In genomic region chr10:23435378-23435777, GRCh38 we compare ENCODE assay signal across 26 cellular contexts.
"Had no signal": no experiment of that assay in that cellular context is flagged by ENCODE, and none has a peak within 500 bp of the region (broad histone marks: within the 10 kb centered on the region; RNA-seq: fewer than 3 reads in every experiment).

No MANE protein-coding gene starts in this region.

- H3K27ac Mint-ChIP-seq: nephron; stimulated activated effector memory CD8-positive, alpha-beta T cell treated with anti-CD3 and anti-CD28 coated beads, Interleukin-12 subunit alpha, Interleukin-12 subunit beta, amount 100 ng/mL, for 72 hours; stimulated activated naive CD8-positive, alpha-beta T cell treated with anti-CD3 and anti-CD28 coated beads, Interleukin-15, amount 100 ng/mL, for 72 hours had no signal

- H3K9me3 ChIP-seq: left ventricle myocardium inferior, mucosa of descending colon, pancreas, prostate gland, sigmoid colon, spleen, testis, thyroid gland, transverse colon, upper lobe of left lung, vagina had no signal

- ATAC-seq: mucosa of descending colon; naive thymus-derived CD8-positive, alpha-beta T cell; pancreas; right cardiac atrium; stimulated activated effector memory CD8-positive, alpha-beta T cell treated with anti-CD3 and anti-CD28 coated beads, Interleukin-12 subunit alpha, Interleukin-12 subunit beta, amount 100 ng/mL, for 72 hours; stimulated activated naive CD8-positive, alpha-beta T cell treated with anti-CD3 and anti-CD28 coated beads, Interleukin-15, amount 100 ng/mL, for 72 hours had no signal

- H3K36me3 Mint-ChIP-seq: naive thymus-derived CD8-positive, alpha-beta T cell had no signal

- H3K9me3 Mint-ChIP-seq: naive thymus-derived CD8-positive, alpha-beta T cell; nephron; neural crest cell; stimulated activated effector memory CD8-positive, alpha-beta T cell treated with anti-CD3 and anti-CD28 coated beads, Interleukin-12 subunit alpha, Interleukin-12 subunit beta, amount 100 ng/mL, for 72 hours; stimulated activated naive CD8-positive, alpha-beta T cell treated with anti-CD3 and anti-CD28 coated beads, Interleukin-15, amount 100 ng/mL, for 72 hours had no signal

- FAIRE-seq: pancreas, small intestine had no signal

- DNase-seq: islet precursor cell; left ventricle myocardium inferior; midbrain; mucosa of descending colon; naive thymus-derived CD8-positive, alpha-beta T cell; nucleus accumbens; pancreas; posterior cingulate gyrus; retina; right cardiac atrium; sigmoid colon; small intestine; spleen; stimulated activated CD4-positive, alpha-beta T cell treated with anti-CD3 and anti-CD28 coated beads, Interleukin-4, amount 100 ng/mL, for 24 hours; stimulated activated naive CD4-positive, alpha-beta T cell treated with Interleukin-2 at 50 U/mL for 16 hours; stimulated activated naive CD8-positive, alpha-beta T cell treated with anti-CD3 and anti-CD28 coated beads, Interleukin-15, amount 100 ng/mL, for 72 hours; substantia nigra; testis; thyroid gland; transverse colon; upper lobe of left lung had no signal

- H3K27me3 Mint-ChIP-seq: naive thymus-derived CD8-positive, alpha-beta T cell; stimulated activated naive CD8-positive, alpha-beta T cell treated with anti-CD3 and anti-CD28 coated beads, Interleukin-15, amount 100 ng/mL, for 72 hours had no signal

- H3K4me3 Mint-ChIP-seq: naive thymus-derived CD8-positive, alpha-beta T cell; nephron; neural crest cell; stimulated activated effector memory CD8-positive, alpha-beta T cell treated with anti-CD3 and anti-CD28 coated beads, Interleukin-12 subunit alpha, Interleukin-12 subunit beta, amount 100 ng/mL, for 72 hours; stimulated activated naive CD8-positive, alpha-beta T cell treated with anti-CD3 and anti-CD28 coated beads, Interleukin-15, amount 100 ng/mL, for 72 hours had no signal
